Comparison of ENCODE assay signal across 14 cellular contexts in the genomic region with DNA sequence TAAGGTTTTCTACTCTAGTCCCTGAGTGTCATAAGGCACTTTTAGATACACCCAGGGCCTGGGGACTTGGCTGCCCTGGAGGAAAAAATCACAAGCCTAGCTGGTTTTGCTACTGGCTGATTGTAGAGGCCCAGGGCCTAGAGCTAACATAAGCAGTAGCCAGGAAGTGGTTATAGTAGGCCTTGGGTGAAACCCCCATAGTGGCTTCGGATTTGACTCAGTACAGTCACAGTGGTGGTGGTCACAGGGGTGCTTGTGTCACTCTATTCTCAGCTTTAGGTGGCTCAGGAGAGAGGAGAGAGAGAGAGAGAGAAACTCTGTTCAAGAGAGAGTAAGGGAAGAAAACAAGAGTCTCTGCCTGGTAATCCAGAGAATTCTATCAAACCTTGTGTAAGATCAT.
A peak's percentile ranks its signal among the peaks of the same experiment; 100 is the strongest.
DNase-seq lines count a peak whose midpoint lies in the region; ATAC-seq lines count a peak whose summit lies in the region.
"Had no signal": no experiment of that assay in that cellular context is flagged by ENCODE, and none has a peak within 500 bp of the region (broad histone marks: within the 10 kb centered on the region; RNA-seq: fewer than 3 reads in every experiment).

No MANE protein-coding gene starts in this region.

- ATAC-seq in GM18499 (IDR thresholded peaks at IDR 0.05; ENCODE audit: insufficient read depth, unreplicated experiment) = peak; percentile 99
- ATAC-seq in GM19372 (IDR thresholded peaks at IDR 0.05; ENCODE audit: low read depth, unreplicated experiment) = peak; percentile 67
- ATAC-seq in HG02759 (IDR thresholded peaks at IDR 0.05; ENCODE audit: unreplicated experiment) = peak; percentile 99
- peak; percentile 100 for ATAC-seq in HG03442 (IDR thresholded peaks at IDR 0.05; ENCODE audit: unreplicated experiment)
- ATAC-seq: sciatic nerve had no signal

- DNase-seq in NCI-H748 (lab: John Stamatoyannopoulos, UW; ENCODE audit: unreplicated experiment) (no peak), NCI-H2081 (lab: John Stamatoyannopoulos, UW) (no peak), DMS153 treated with DMSO at 0.1 percent for 48 hours (lab: John Stamatoyannopoulos, UW; ENCODE audit: unreplicated experiment) (no peak), NCI-H2196 treated with DMSO at 0.1 percent for 48 hours (lab: John Stamatoyannopoulos, UW; ENCODE audit: unreplicated experiment) (no peak)
- DNase-seq: activated naive CD8-positive, alpha-beta T cell treated with anti-CD3 and anti-CD28 coated beads, Interleukin-2, amount 10 ng/mL, durations not matched to agents 7 days and 5 days; HCEC 1CT; immature natural killer cell; KBM-7; NCI-H2171 had no signal
